ENCODE assay signal across 1 cellular context in the genomic region with DNA sequence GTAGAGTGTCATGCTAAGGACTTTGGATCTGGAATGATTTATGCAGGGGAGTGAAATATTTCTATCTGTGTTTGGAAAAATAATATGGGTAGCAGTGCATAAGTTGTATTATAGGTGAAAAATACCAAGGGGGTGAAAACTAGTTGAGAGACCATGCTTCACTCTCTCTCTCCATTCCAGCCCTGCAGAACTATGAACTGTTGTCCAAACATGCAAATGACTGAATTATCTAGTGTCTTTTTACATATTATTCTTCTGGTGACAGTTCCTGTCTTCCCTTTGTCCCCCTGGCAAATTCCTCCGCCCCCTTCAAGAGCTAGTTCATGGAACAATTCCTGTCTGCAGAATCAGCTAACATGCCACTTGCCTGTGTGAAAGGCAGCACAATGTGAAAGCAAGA.
TF ChIP-seq lines count a peak whose summit lies in the region.

No MANE protein-coding gene starts in this region.

TF ChIP-seq in HEK293, 187 proteins besides CTCF, POLR2A, EP300 and RAD21 (continued from another document):
- TF ChIP-seq, protein P1, sequence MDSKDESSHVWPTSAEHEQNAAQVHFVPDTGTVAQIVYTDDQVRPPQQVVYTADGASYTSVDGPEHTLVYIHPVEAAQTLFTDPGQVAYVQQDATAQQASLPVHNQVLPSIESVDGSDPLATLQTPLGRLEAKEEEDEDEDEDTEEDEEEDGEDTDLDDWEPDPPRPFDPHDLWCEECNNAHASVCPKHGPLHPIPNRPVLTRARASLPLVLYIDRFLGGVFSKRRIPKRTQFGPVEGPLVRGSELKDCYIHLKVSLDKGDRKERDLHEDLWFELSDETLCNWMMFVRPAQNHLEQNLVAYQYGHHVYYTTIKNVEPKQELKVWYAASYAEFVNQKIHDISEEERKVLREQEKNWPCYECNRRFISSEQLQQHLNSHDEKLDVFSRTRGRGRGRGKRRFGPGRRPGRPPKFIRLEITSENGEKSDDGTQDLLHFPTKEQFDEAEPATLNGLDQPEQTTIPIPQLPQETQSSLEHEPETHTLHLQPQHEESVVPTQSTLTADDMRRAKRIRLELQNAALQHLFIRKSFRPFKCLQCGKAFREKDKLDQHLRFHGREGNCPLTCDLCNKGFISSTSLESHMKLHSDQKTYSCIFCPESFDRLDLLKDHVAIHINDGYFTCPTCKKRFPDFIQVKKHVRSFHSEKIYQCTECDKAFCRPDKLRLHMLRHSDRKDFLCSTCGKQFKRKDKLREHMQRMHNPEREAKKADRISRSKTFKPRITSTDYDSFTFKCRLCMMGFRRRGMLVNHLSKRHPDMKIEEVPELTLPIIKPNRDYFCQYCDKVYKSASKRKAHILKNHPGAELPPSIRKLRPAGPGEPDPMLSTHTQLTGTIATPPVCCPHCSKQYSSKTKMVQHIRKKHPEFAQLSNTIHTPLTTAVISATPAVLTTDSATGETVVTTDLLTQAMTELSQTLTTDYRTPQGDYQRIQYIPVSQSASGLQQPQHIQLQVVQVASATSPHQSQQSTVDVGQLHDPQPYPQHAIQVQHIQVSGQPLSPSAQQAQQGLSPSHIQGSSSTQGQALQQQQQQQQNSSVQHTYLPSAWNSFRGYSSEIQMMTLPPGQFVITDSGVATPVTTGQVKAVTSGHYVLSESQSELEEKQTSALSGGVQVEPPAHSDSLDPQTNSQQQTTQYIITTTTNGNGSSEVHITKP (tag by site-specific recombination; IDR thresholded peaks at IDR 0.05) = peak; percentile 61
